Comparison of ENCODE assay signal across 2 cellular contexts in the genomic region with DNA sequence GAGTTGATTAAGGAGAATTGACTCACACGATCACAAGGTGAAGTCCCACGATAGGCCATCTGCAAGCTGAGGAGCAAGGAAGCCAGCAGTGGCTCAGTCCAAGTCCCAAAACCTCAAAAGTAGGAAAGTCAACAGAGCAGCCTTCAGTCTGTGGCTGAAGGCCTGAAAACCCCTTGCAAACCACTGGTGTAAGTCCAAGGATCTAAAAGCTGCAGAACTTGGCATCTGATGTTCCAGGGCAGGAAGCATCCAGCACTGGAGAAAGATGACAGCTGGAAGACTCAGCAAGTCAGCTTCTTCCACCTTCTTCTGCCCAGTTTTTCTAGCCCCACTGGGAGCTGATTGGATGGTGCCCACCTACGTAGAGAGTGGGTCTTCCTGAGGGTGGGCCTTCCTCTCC. TPM values are rescaled to one million over a fixed set of nuclear protein-coding genes. Genes with fewer than 3 reads are reported as not detected.
"Had no signal": no experiment of that assay in that cellular context is flagged by ENCODE, and none has a peak within 500 bp of the region (broad histone marks: within the 10 kb centered on the region; RNA-seq: fewer than 3 reads in every experiment).

No MANE protein-coding gene starts in this region.

RNA-seq across cellular contexts. Expression of a gene that starts 33.4 kb away (rescaled TPM):
- total RNA-seq: ascending aorta, bronchial epithelial cell had no signal
